Comparison of ENCODE assay signal across 24 cellular contexts in the genomic region with DNA sequence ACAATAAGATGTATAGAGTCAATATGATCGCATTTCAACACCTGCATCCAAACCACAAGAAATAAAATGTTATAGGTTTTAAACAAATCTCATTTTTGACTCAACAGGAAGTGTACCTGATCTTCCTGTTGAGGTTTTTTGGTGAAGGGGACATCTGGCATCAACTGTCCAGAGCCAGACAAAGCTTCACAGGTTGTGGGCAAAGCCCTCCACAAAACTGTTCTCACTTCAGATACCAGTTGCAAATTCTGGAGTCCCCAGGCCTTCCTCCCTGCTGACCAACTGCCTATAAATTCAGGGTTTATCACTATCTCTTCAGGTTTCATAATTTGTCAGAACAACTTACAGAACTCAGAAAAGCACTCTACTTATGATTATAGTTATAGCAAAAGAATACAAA.
"Had no signal": no experiment of that assay in that cellular context is flagged by ENCODE, and none has a peak within 500 bp of the region (broad histone marks: within the 10 kb centered on the region; RNA-seq: fewer than 3 reads in every experiment).

No MANE protein-coding gene starts in this region.

- H2AFZ ChIP-seq: hepatocyte had no signal

- H3K36me3 ChIP-seq: colonic mucosa, esophagus squamous epithelium, gastrocnemius medialis, gastroesophageal sphincter, heart left ventricle, heart right ventricle had no signal

- DNase-seq: colonic mucosa; cortex of kidney; dermis blood vessel endothelial cell; dorsolateral prefrontal cortex; effector CD4-positive, alpha-beta T cell; effector CD8-positive, alpha-beta T cell; effector memory CD4-positive, alpha-beta T cell; effector memory CD8-positive, alpha-beta T cell; endodermal cell; erythroblast; esophagus squamous epithelium; foreskin fibroblast; foreskin keratinocyte; foreskin melanocyte; gastrocnemius medialis; glutamatergic neuron; head of caudate nucleus; heart left ventricle; heart right ventricle had no signal

- H3K4me3 ChIP-seq: colonic mucosa, coronary artery, dorsolateral prefrontal cortex, esophagus squamous epithelium, gastrocnemius medialis, gastroesophageal sphincter, heart left ventricle, heart right ventricle, hepatocyte had no signal

- H3K4me2 ChIP-seq: hepatocyte had no signal

- H3K4me1 ChIP-seq: colonic mucosa, esophagus squamous epithelium, foreskin keratinocyte, gastrocnemius medialis, gastroesophageal sphincter, heart left ventricle, heart right ventricle had no signal

- H3K9me3 ChIP-seq: colonic mucosa, gastrocnemius medialis had no signal

- ATAC-seq: effector memory CD8-positive, alpha-beta T cell; esophagus mucosa; foreskin keratinocyte; gastrocnemius medialis; gastroesophageal sphincter; heart left ventricle; heart right ventricle had no signal

- H3K27ac ChIP-seq: colonic mucosa, coronary artery, dorsolateral prefrontal cortex, epithelial cell of prostate, esophagus squamous epithelium, foreskin keratinocyte, gastrocnemius medialis, gastroesophageal sphincter, heart left ventricle, heart right ventricle, hepatocyte had no signal

- H3K27me3 ChIP-seq: colonic mucosa, esophagus squamous epithelium, foreskin keratinocyte, gastrocnemius medialis, hepatocyte had no signal

- H3K79me2 ChIP-seq: hepatocyte had no signal
